In the genomic region with DNA sequence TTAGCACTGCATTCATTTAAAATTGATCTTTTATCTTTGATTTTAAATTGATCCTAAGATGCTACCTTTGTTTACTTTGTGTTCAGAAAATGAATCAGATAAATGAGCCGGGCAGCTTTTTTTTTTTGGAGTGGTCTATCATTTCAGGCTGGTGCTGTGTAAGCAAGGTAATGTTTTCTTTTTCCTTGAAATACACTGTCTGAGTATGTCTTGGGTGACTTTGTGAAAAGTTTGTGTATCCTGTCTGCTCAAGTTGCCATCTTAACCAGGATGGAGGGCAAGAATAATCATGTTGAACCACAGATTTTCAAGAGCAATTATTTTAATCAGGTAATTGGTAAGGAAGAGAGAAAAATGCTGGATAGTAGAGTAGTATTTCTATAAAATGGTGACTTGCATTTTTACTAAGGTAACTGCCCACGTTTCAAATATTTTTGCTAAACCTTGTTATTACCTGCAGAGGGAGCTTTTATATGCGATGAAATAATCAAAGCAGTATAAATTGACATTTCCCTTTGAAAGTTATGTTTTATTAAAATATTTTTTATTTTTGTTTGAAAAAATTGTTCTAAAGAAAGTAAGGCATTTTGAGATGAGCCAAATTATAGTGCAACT, we compare ENCODE assay signal across 10 cellular contexts. TPM values are rescaled to one million over a fixed set of nuclear protein-coding genes. Genes with fewer than 3 reads are reported as not detected.
DNase-seq lines count a peak whose midpoint lies in the region; ATAC-seq and TF ChIP-seq lines count a peak whose summit lies in the region.
"Had no signal": no experiment of that assay in that cellular context is flagged by ENCODE, and none has a peak within 500 bp of the region (broad histone marks: within the 10 kb centered on the region; RNA-seq: fewer than 3 reads in every experiment).

No MANE protein-coding gene starts in this region.

- H3K9me1 ChIP-seq in IMR-90 (ENCODE audit: insufficient read depth, low read length), result no peaks in the 10 kb centered on the region

- CTCF ChIA-PET in IMR-90 (lab: Yijun Ruan, JAX) (interaction anchor here (0.6 kb wide), 1 partner anchor 814 kb away, joined by 3 read pairs; no protein-coding TSS in a partner anchor), mammary epithelial cell (lab: Charles Lee; ENCODE audit: low non-redundant PET) (interaction anchor here (0.5 to 0.6 kb wide), 2 partner anchors 22 to 220 kb away, joined by 4 to 8 read pairs; no protein-coding TSS in a partner anchor)

- dilution Hi-C loops in IMR-90 (cut with HindIII; ENCODE audit: low sequenced_read_pairs, unreplicated experiment) (no loop called here), mammary epithelial cell (cut with HindIII; ENCODE audit: low sequenced_read_pairs) (no loop called here)

- no peak overlapping the region for H4K5ac ChIP-seq in IMR-90 (ENCODE audit: low read depth, low read length)

- no peak overlapping the region for H2BK12ac ChIP-seq in mesenchymal stem cell (ENCODE audit: low read length in 2 of 2)

- H4K20me1 ChIP-seq in IMR-90 (ENCODE audit: insufficient read depth, low read length) (no peaks in the 10 kb centered on the region), mammary epithelial cell (ENCODE audit: insufficient read depth, low read length) (no peaks in the 10 kb centered on the region)

- H2BK120ac ChIP-seq in IMR-90 (ENCODE audit: low read depth, low read length) (no peak overlapping the region), mesenchymal stem cell (ENCODE audit: low read depth, low read length) (no peak overlapping the region)

- in situ Hi-C loops in IMR-90 (cut with MboI; ENCODE audit: low sequenced_read_pairs), result no loop called here
- in situ Hi-C loops in mammary epithelial cell (cut with MboI; ENCODE audit: low sequenced_read_pairs in 2 of 2), result no loop called here

- intact Hi-C loops in IMR-90 (cut with micrococcal nuclease), result no loop called here
- intact Hi-C loops in mammary epithelial cell (cut with micrococcal nuclease), result loop anchor here (1.0 kb wide), 1 partner anchor 9 kb away; no protein-coding TSS in a partner anchor

- H2BK5ac ChIP-seq in IMR-90 (ENCODE audit: low read depth, low read length, poor library complexity, severe bottlenecking) (no peak overlapping the region), mesenchymal stem cell (ENCODE audit: low read depth, low read length, poor library complexity, severe bottlenecking) (no peak overlapping the region)

- no peaks in the 10 kb centered on the region for H3K4me1 ChIP-seq in IMR-90 (ENCODE audit: control insufficient read depth, insufficient read depth, low read length)
- H3K4me1 ChIP-seq in mammary epithelial cell (ENCODE audit: insufficient read depth, low read length), result peaks cover 5% of the 10 kb centered on the region
- no peaks in the 10 kb centered on the region for H3K4me1 ChIP-seq in mesenchymal stem cell (ENCODE audit: control insufficient read depth, insufficient read depth, low read depth, low read length)
- H3K4me1 ChIP-seq: suprapubic skin had no signal

- H3K14ac ChIP-seq in IMR-90 (replicated peaks; ENCODE audit: low read depth, low read length), result no peak overlapping the region
- no peak overlapping the region for H3K14ac ChIP-seq in mesenchymal stem cell (ENCODE audit: low read length in 2 of 2)

- ATAC-seq in IMR-90 (ENCODE audit: low read depth), result no peak
- ATAC-seq in stimulated activated naive CD8-positive, alpha-beta T cell treated with anti-CD3 and anti-CD28 coated beads, Interleukin-15, Interleukin-2, amounts not matched to agents 100 U/mL and 50 U/mL, for 24 hours, result no peak

- no peak overlapping the region for H3K56ac ChIP-seq in IMR-90 (ENCODE audit: extremely low read depth, insufficient read depth, low read length)

- 80% methylated on average over 1 of the region's 3 CpGs; no CpG with 5 or more reads in 1 of the 2 experiments for WGBS in IMR-90 (ENCODE audit: extremely low coverage in 2 of 2, insufficient read length in 1 of 2), 2 experiments
- WGBS in mammary epithelial cell (ENCODE audit: low coverage, missing lambda C conversion rate), result 33% methylated on average over 3 of the region's 3 CpGs
- 70% methylated on average over 1 of the region's 3 CpGs for WGBS in mesenchymal stem cell

- no TSS peak for BruUV-seq in IMR-90 (replicated peaks; lab: Mats Ljungman, UMichigan)
- BruUV-seq in mammary epithelial cell (replicated peaks; lab: Mats Ljungman, UMichigan), result no TSS peak

- H4K91ac ChIP-seq in IMR-90 (ENCODE audit: insufficient read depth, low read depth, low read length) (no peak overlapping the region), mesenchymal stem cell (ENCODE audit: low read length) (no peak overlapping the region)

- no peaks in the 10 kb centered on the region for H3K79me1 ChIP-seq in IMR-90 (ENCODE audit: low read depth in 1 of 2, low read length in 2 of 2)
- H3K79me1 ChIP-seq in mesenchymal stem cell (replicated peaks; ENCODE audit: low read length, poor library complexity, severe bottlenecking), result no peaks in the 10 kb centered on the region

- POLR2A ChIA-PET in IMR-90 (lab: Charles Lee; ENCODE audit: unreplicated experiment), result no interaction called here

- no peak overlapping the region for H3K18ac ChIP-seq in IMR-90 (ENCODE audit: low read depth, low read length)
- H3K18ac ChIP-seq in mesenchymal stem cell (ENCODE audit: low read depth in 1 of 2, low read length in 2 of 2), result no peak overlapping the region

- H3K23ac ChIP-seq in IMR-90 (ENCODE audit: low read depth, low read length) (no peak overlapping the region), mesenchymal stem cell (ENCODE audit: low read length in 2 of 2) (no peak overlapping the region)

- H4K8ac ChIP-seq in IMR-90 (ENCODE audit: low read depth in 2 of 2, low read length in 2 of 2) (no peak overlapping the region), mesenchymal stem cell (ENCODE audit: low read length) (no peak overlapping the region)

- H3K4me3 ChIP-seq in IMR-90 (ENCODE audit: insufficient read depth, low read depth, low read length) (no peak overlapping the region), mammary epithelial cell (replicated peaks in 1 of 3; ENCODE audit: insufficient read depth in 1 of 3, low read depth in 2 of 3, low read length in 3 of 3) (no peak overlapping the region), mesenchymal stem cell (ENCODE audit: insufficient read depth in 1 of 2, low read depth in 1 of 2, low read length in 2 of 2) (no peak overlapping the region)
- H3K4me3 ChIP-seq: suprapubic skin had no signal

- H3K4ac ChIP-seq in IMR-90 (ENCODE audit: low read depth, low read length) (no peak overlapping the region), mesenchymal stem cell (ENCODE audit: low read depth in 1 of 2, low read length in 2 of 2) (no peak overlapping the region)

- H2BK20ac ChIP-seq in IMR-90 (ENCODE audit: low read depth, low read length), result no peak overlapping the region

- TF ChIP-seq POLR2A in IMR-90 (IDR thresholded peaks at IDR 0.05; ENCODE audit: low read depth, low read length), result no peak

- H2BK15ac ChIP-seq in IMR-90 (ENCODE audit: low read depth, low read length), result no peak overlapping the region
- no peak overlapping the region for H2BK15ac ChIP-seq in mesenchymal stem cell (ENCODE audit: low read depth, poor library complexity, severe bottlenecking)

- H3K9ac ChIP-seq in IMR-90 (ENCODE audit: low read depth, low read length) (no peak overlapping the region), mammary epithelial cell (ENCODE audit: insufficient read depth, low read length) (no peak overlapping the region), mesenchymal stem cell (ENCODE audit: low read length) (peak overlapping the region; percentile 40)

- no peak overlapping the region for H2AK9ac ChIP-seq in IMR-90 (replicated peaks; ENCODE audit: low read depth, low read length, poor library complexity)

- H3K36me3 ChIP-seq in IMR-90 (ENCODE audit: control insufficient read depth, insufficient read depth, low read length) (no peaks in the 10 kb centered on the region), mammary epithelial cell (ENCODE audit: insufficient read depth, low read length) (no peaks in the 10 kb centered on the region), mesenchymal stem cell (ENCODE audit: control insufficient read depth in 1 of 2, insufficient read depth in 2 of 2, low read depth in 1 of 2, low read length in 2 of 2) (no peaks in the 10 kb centered on the region)
- H3K36me3 ChIP-seq: suprapubic skin had no signal

- H3K27ac ChIP-seq in IMR-90 (ENCODE audit: insufficient read depth, low read length) (no peak overlapping the region), mammary epithelial cell (ENCODE audit: insufficient read depth, low read depth, low read length) (peak overlapping the region; percentile 74), mesenchymal stem cell (ENCODE audit: low read length, poor library complexity, severe bottlenecking) (no peak overlapping the region)
- H3K27ac ChIP-seq: suprapubic skin had no signal

- DNase-seq in COR-L47 (lab: John Stamatoyannopoulos, UW) (peak; percentile 3), IMR-90 (no peak), mammary epithelial cell (no peak), mesenchymal stem cell (no peak), Kasumi-1 (lab: John Stamatoyannopoulos, UW) (no peak), NCI-H2227 (lab: John Stamatoyannopoulos, UW; ENCODE audit: unreplicated experiment) (no peak)
- no peak for DNase-seq in stimulated activated naive CD8-positive, alpha-beta T cell treated with anti-CD3 and anti-CD28 coated beads, Interleukin-15, Interleukin-2, amounts not matched to agents 100 U/mL and 50 U/mL, for 24 hours
- DNase-seq in activated CD4-positive, CD25-positive, alpha-beta regulatory T cell treated with anti-CD3 and anti-CD28 coated beads, Interleukin-2, amount 50 U/mL, for 72 hours, result no peak
- DNase-seq: activated CD4-positive, alpha-beta memory T cell treated with anti-CD3 and anti-CD28 coated beads, Interleukin-2, amount 10 ng/mL, durations not matched to agents 7 days and 5 days had no signal

- H3K79me2 ChIP-seq in mammary epithelial cell (ENCODE audit: insufficient read depth, low read length), result peaks cover 39% of the 10 kb centered on the region

- TF ChIP-seq RAD21 in IMR-90 (IDR thresholded peaks at IDR 0.05; ENCODE audit: low read length), result peak; percentile 27; the same call in 1 of the 2 replicates

- no peaks in the 10 kb centered on the region for H3K27me3 ChIP-seq in IMR-90 (ENCODE audit: control insufficient read depth, insufficient read depth, low read length)
- no peaks in the 10 kb centered on the region for H3K27me3 ChIP-seq in mammary epithelial cell (ENCODE audit: insufficient read depth, low read length)
- no peaks in the 10 kb centered on the region for H3K27me3 ChIP-seq in mesenchymal stem cell (ENCODE audit: control insufficient read depth in 1 of 2, insufficient read depth in 1 of 2, low read length in 2 of 2)
- H3K27me3 ChIP-seq: suprapubic skin had no signal

- TF ChIP-seq CTCF in IMR-90 (conservative IDR thresholded peaks at IDR 0.05; ENCODE audit: low read depth, low read length) (no peak), mammary epithelial cell (conservative IDR thresholded peaks at IDR 0.05 in 1 of 2, IDR thresholded peaks at IDR 0.05 in 1 of 2; ENCODE audit: extremely low read depth in 1 of 2, insufficient read depth in 1 of 2, low read depth in 1 of 2, low read length in 2 of 2) (peak; percentile 31 to 51)

- no peak overlapping the region for H2AFZ ChIP-seq in IMR-90 (replicated peaks; ENCODE audit: low read length, poor library complexity)
- H2AFZ ChIP-seq in mammary epithelial cell (ENCODE audit: low read depth, low read length), result peak overlapping the region; percentile 86
- H2AFZ ChIP-seq in mesenchymal stem cell (ENCODE audit: low read depth, low read length), result no peak overlapping the region

- H3K9me3 ChIP-seq in IMR-90 (ENCODE audit: control insufficient read depth, insufficient read depth, low read length), result no peaks in the 10 kb centered on the region
- H3K9me3 ChIP-seq in mammary epithelial cell (replicated peaks; ENCODE audit: insufficient read depth, low read length), result no peaks in the 10 kb centered on the region
- no peaks in the 10 kb centered on the region for H3K9me3 ChIP-seq in mesenchymal stem cell (ENCODE audit: control insufficient read depth, low read length)
- H3K9me3 ChIP-seq: suprapubic skin had no signal

- no peak overlapping the region for H2AK5ac ChIP-seq in IMR-90 (ENCODE audit: low read depth, low read length)
- H2AK5ac ChIP-seq in mesenchymal stem cell (ENCODE audit: low read length, severe bottlenecking), result no peak overlapping the region

- no peak overlapping the region for H3K4me2 ChIP-seq in IMR-90 (ENCODE audit: low read depth, low read length)
- H3K4me2 ChIP-seq in mammary epithelial cell (ENCODE audit: insufficient read depth, low read depth, low read length), result peak overlapping the region; percentile 62
- no peak overlapping the region for H3K4me2 ChIP-seq in mesenchymal stem cell (ENCODE audit: low read length, poor library complexity, severe bottlenecking)

RNA-seq across cellular contexts. Expression of a gene that starts 11.1 kb away (rescaled TPM):
- total RNA-seq in IMR-90 (2012; rRNA removed) (36.9 and 42.7 TPM in 2 replicates), mammary epithelial cell (100 to 1,000 TPM in 1 of 2 donors, 10 to 100 TPM in 1; 43.7 to 105 TPM)
- polyA plus RNA-seq in IMR-90 (2012; rRNA removed) (13.6 and 17.0 TPM in 2 replicates), mammary epithelial cell (27.1 TPM)
- 2.9 and 4.0 TPM in 2 replicates for polyA plus RNA-seq in IMR-90 (2012; cell fraction: cytosol; rRNA removed)
- polyA plus RNA-seq in IMR-90 (2012; cell fraction: nucleus; rRNA removed; ENCODE audit: low replicate concordance), result 5.5 and 21.0 TPM in 2 replicates
- polyA minus RNA-seq in mammary epithelial cell, result 84.1 TPM
- 194 TPM for polyA plus RNA-seq in mesenchymal stem cell (2013, experiment 1 of 2)
- polyA plus RNA-seq in mesenchymal stem cell (2013, experiment 2 of 2), result 192 TPM
- total RNA-seq: activated CD4-positive, alpha-beta memory T cell treated with anti-CD3 and anti-CD28 coated beads, Interleukin-2, amount 10 ng/mL, durations not matched to agents 7 days and 5 days had no signal
